Comparison of ENCODE assay signal across 8 cellular contexts in the genomic region with DNA sequence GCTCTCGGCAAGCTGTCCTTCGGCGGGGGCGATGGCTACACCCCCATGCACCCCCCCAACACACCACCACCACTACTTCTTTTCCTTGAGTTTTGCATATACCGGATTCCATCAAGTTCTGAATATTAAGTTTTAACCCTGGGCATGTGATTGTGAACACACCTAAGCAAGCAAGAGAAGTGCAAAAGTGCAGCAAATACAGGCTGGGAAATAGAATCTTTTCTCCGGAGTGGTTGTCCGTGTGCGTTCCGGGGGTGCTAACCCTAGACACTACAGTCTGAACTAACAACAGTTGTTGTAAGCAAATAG. TPM values are rescaled to one million over a fixed set of nuclear protein-coding genes. Genes with fewer than 3 reads are reported as not detected.
A peak's percentile ranks its signal among the peaks of the same experiment; 100 is the strongest.
DNase-seq lines count a peak whose midpoint lies in the region; ATAC-seq and TF ChIP-seq lines count a peak whose summit lies in the region.

No MANE protein-coding gene starts in this region.

- peak in 1 of 2 donors; percentile 6 for ATAC-seq in gastrocnemius medialis

- H3K9me3 ChIP-seq in H9 (ENCODE audit: control insufficient read depth, low read depth, low read length) (no peaks in the 10 kb centered on the region), gastrocnemius medialis (no peaks in the 10 kb centered on the region)

- no CpG with 5 or more reads among the region's 9 CpGs for WGBS in H9 (ENCODE audit: extremely low coverage, insufficient read length, low lambda C conversion rate)

- H3K4me3 Mint-ChIP-seq in H9 (peak overlapping the region; percentile 75 to 83), glutamatergic neuron (ENCODE audit: unreplicated experiment) (peak overlapping the region; percentile 82)

- peaks cover 10% of the 10 kb centered on the region for H3K23me2 ChIP-seq in H9 (ENCODE audit: insufficient read length, low read depth, low read length, poor library complexity, severe bottlenecking)

- no peak overlapping the region for H2BK20ac ChIP-seq in H9 (ENCODE audit: low read depth, low read length, poor library complexity, severe bottlenecking)

- H2AFZ ChIP-seq in H9 (ENCODE audit: low read length), result no peak overlapping the region

- intact Hi-C loops in gastrocnemius medialis (cut with DNase I; ENCODE audit: low total_unique reads), result loop anchor here (1.0 to 2.0 kb wide), 2 partner anchors 130 to 192 kb away; no protein-coding TSS in a partner anchor

- H3K23ac ChIP-seq in H9 (ENCODE audit: insufficient read length, low read depth, low read length), result no peak overlapping the region

- in situ Hi-C loops in gastrocnemius medialis (cut with MboI; ENCODE audit: low sequenced_read_pairs in 4 of 4), result loop anchor here in 3 of 4 donors (10.0 to 25.0 kb wide), 3 partner anchors 126 to 939 kb away; a partner anchor contains a TSS

- H2BK15ac ChIP-seq in H9 (ENCODE audit: low read depth, low read length), result no peak overlapping the region

- H3K56ac ChIP-seq in H9 (ENCODE audit: insufficient read length, low read depth, low read length), result no peak overlapping the region

- H2BK12ac ChIP-seq in H9 (ENCODE audit: insufficient read length, low read depth, low read length), result no peak overlapping the region

- H3K4me1 Mint-ChIP-seq in H9 (peaks cover 23 to 29% of the 10 kb centered on the region in 2 experiments), glutamatergic neuron (ENCODE audit: low read depth, unreplicated experiment) (peaks cover 1% of the 10 kb centered on the region)

- H3K36me3 Mint-ChIP-seq in H9 (ENCODE audit: insufficient read depth in 1 of 3, low read depth in 3 of 3), result no peaks in the 10 kb centered on the region
- no peaks in the 10 kb centered on the region for H3K36me3 Mint-ChIP-seq in glutamatergic neuron (ENCODE audit: unreplicated experiment)

- no peaks in the 10 kb centered on the region for H3K79me2 ChIP-seq in H9 (ENCODE audit: insufficient read depth, low read length)

- H3K4me3 ChIP-seq in gastrocnemius medialis, result peak overlapping the region; percentile 59 to 82 (median 66)

- H3K18ac ChIP-seq in H9 (ENCODE audit: insufficient read length, low read depth, low read length), result no peak overlapping the region

- TF ChIP-seq CTCF in H9 (conservative IDR thresholded peaks at IDR 0.05) (no peak), VCaP (conservative IDR thresholded peaks at IDR 0.05) (no peak), glutamatergic neuron (IDR thresholded peaks at IDR 0.05; ENCODE audit: partially characterized antibody, unreplicated experiment) (no peak), gastrocnemius medialis (IDR thresholded peaks at IDR 0.05 in 4 of 5, conservative IDR thresholded peaks at IDR 0.05 in 1 of 5) (no peak)

- H4K8ac ChIP-seq in H9 (replicated peaks; ENCODE audit: insufficient read length, low read depth, low read length), result no peak overlapping the region

- no peak for TF ChIP-seq POLR2A in gastrocnemius medialis (IDR thresholded peaks at IDR 0.05)

- H2BK5ac ChIP-seq in H9 (ENCODE audit: insufficient read length, low read length), result no peak overlapping the region

- peak overlapping the region; percentile 83 for H3K4me2 ChIP-seq in H9 (ENCODE audit: insufficient read depth, insufficient read length, low read length)

- H3K14ac ChIP-seq in H9 (ENCODE audit: insufficient read depth, low read length), result no peak overlapping the region

- DNase-seq in H9 (no peak), glutamatergic neuron (no peak), gastrocnemius medialis (no peak), NOMO-1 (lab: John Stamatoyannopoulos, UW; ENCODE audit: unreplicated experiment in 2 of 2) (no peak), superior temporal gyrus (ENCODE audit: extremely low spot score) (no peak), HCEC 1CT (no peak), RKO (ENCODE audit: low spot score) (no peak)

- H3K9me3 Mint-ChIP-seq in H9 (no peaks in the 10 kb centered on the region), glutamatergic neuron (ENCODE audit: unreplicated experiment) (peaks cover 2% of the 10 kb centered on the region)

- H3K27ac Mint-ChIP-seq in H9 (no peak overlapping the region; a peak in 1 of 7 replicates), glutamatergic neuron (ENCODE audit: unreplicated experiment) (peak overlapping the region; percentile 31)

- H4K5ac ChIP-seq in H9 (ENCODE audit: insufficient read length, low read depth, low read length), result no peak overlapping the region

- H2BK120ac ChIP-seq in H9 (ENCODE audit: low read depth, low read length, poor library complexity, severe bottlenecking), result no peak overlapping the region

- no peak overlapping the region for H4K91ac ChIP-seq in H9 (ENCODE audit: insufficient read length, low read depth, low read length)

- no peaks in the 10 kb centered on the region for H3K36me3 ChIP-seq in gastrocnemius medialis

- H3K9ac ChIP-seq in H9 (ENCODE audit: extremely low read depth, insufficient read length, low read length), result peak overlapping the region; percentile 70

- no peaks in the 10 kb centered on the region for H3K79me1 ChIP-seq in H9 (ENCODE audit: insufficient read depth, low read depth, low read length, poor library complexity, severe bottlenecking)

- no peaks in the 10 kb centered on the region for H4K20me1 ChIP-seq in H9 (ENCODE audit: control insufficient read depth, insufficient read depth, insufficient read length)

- H3K4me1 ChIP-seq in H9 (ENCODE audit: insufficient read depth, low read length) (peaks cover 4% of the 10 kb centered on the region; the same call in 1 of the 2 replicates), gastrocnemius medialis (peaks cover 5 to 45% of the 10 kb centered on the region in 2 donors)

- H3K4ac ChIP-seq in H9 (ENCODE audit: low read depth, low read length), result no peak overlapping the region

- no peak overlapping the region for H3T11ph ChIP-seq in H9 (ENCODE audit: low read length)

- H3K27me3 ChIP-seq in H9 (ENCODE audit: insufficient read depth, low read length) (peaks cover 5% of the 10 kb centered on the region; the same call in 1 of the 2 replicates), gastrocnemius medialis (no peaks in the 10 kb centered on the region)

- H3K27me3 Mint-ChIP-seq in H9 (ENCODE audit: low read depth) (peaks cover 29% of the 10 kb centered on the region), glutamatergic neuron (ENCODE audit: unreplicated experiment) (no peaks in the 10 kb centered on the region)

- no peak overlapping the region for H2AK5ac ChIP-seq in H9 (ENCODE audit: insufficient read length, low read length)

- H3K27ac ChIP-seq in H9 (ENCODE audit: insufficient read length, low read depth, low read length), result no peak overlapping the region
- peak overlapping the region; percentile 81 for H3K27ac ChIP-seq in VCaP
- peak overlapping the region; percentile 37 to 86 (median 82) for H3K27ac ChIP-seq in gastrocnemius medialis

RNA-seq across cellular contexts. Expression of a gene that starts 0.6 kb away (rescaled TPM):
- total RNA-seq in H9 (2021), result 6.3 and 6.9 TPM in 2 replicates
- total RNA-seq in glutamatergic neuron (ENCODE audit: unreplicated experiment), result 20.2 TPM
- 10 to 100 TPM in 1 of 4 donors, 1 to 10 TPM in 3; 2.4 to 12.2 (median 7.1) TPM for total RNA-seq in gastrocnemius medialis
